12 cellular contexts compared by ENCODE assay signal in the genomic region with DNA sequence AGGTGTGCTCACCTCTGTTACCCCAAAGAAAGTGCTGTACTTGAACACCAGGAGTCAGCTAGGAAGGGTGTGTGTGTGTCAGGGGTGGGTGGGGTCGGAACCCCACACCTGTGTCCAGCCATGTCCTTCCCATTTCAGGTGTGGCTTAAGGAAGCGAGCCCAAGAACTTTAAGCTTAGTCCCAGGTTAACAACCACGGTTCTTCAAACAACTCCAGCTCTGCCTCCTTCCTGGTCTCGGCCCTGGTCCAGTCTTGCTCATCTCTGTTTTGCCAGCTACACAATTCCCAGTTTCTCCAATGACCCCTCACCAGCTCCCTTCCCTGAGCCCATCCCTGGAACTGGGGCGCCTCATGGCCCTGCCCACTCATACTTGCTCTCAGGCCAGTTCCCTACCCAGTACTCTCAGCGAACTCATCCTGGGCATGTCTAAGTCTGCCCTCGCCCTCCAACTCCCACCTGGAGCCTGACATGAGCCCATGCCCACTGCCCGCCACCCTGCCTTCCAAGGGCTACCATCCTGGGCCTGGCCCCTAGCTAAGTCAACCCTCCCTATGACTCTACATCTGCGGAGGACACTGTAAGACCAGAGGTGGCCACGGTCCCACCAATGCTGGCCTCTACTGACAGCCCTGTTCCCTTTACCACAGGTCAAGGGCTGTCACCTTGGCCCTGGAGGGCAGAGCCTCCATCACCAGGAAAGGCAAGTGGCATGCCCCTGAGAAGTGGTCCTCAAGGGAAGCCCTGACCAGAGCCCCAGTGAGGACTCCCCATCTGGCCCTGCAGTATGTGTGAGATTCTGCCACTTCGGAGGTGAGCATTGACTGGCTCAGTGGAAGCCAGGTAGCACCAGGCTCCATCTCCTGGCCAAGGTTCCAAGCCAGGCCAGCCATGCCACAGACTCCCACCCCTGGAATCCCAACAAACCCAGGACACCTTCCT. TPM values are rescaled to one million over a fixed set of nuclear protein-coding genes. Genes with fewer than 3 reads are reported as not detected.
DNase-seq lines count a peak whose midpoint lies in the region; ATAC-seq and TF ChIP-seq lines count a peak whose summit lies in the region.
"Had no signal": no experiment of that assay in that cellular context is flagged by ENCODE, and none has a peak within 500 bp of the region (broad histone marks: within the 10 kb centered on the region; RNA-seq: fewer than 3 reads in every experiment).

No MANE protein-coding gene starts in this region.

- H3K4me1 Mint-ChIP-seq in activated naive CD4-positive, alpha-beta T cell treated with anti-CD3 and anti-CD28 coated beads, Interleukin-2, amount 10 ng/mL, durations not matched to agents 7 days and 5 days = peaks cover 14% of the 10 kb centered on the region
- H3K4me1 Mint-ChIP-seq in chondrocyte (ENCODE audit: low read depth) = peaks cover 3% of the 10 kb centered on the region

- ATAC-seq in Panc1 (peak; percentile 13; the same call in 1 of the 2 replicates), HG02610 (IDR thresholded peaks at IDR 0.05; ENCODE audit: unreplicated experiment) (no peak), HG02885 (IDR thresholded peaks at IDR 0.05; ENCODE audit: poor library complexity, unreplicated experiment) (no peak)

- intact Hi-C loops in Panc1 (cut with micrococcal nuclease; ENCODE audit: unreplicated experiment) = loop anchor here (2.0 kb wide), 1 partner anchor 142 kb away; no protein-coding TSS in a partner anchor

- H3K4me1 ChIP-seq in Panc1 (ENCODE audit: control insufficient read depth, insufficient read depth, low read length) (no peaks in the 10 kb centered on the region), neutrophil (ENCODE audit: control insufficient read depth in 1 of 2, insufficient read depth in 1 of 2, low read depth in 1 of 2, low read length in 1 of 2) (no peaks in the 10 kb centered on the region)

- BruUV-seq in Panc1 (replicated peaks; lab: Mats Ljungman, UMichigan) = no TSS peak

- H3K27me3 ChIP-seq in Panc1 (ENCODE audit: control insufficient read depth, insufficient read depth, low read length) (no peaks in the 10 kb centered on the region), neutrophil (no peaks in the 10 kb centered on the region)

- no peak overlapping the region for H3K4me3 Mint-ChIP-seq in activated naive CD4-positive, alpha-beta T cell treated with anti-CD3 and anti-CD28 coated beads, Interleukin-2, amount 10 ng/mL, durations not matched to agents 7 days and 5 days
- no peak overlapping the region for H3K4me3 Mint-ChIP-seq in chondrocyte (ENCODE audit: unreplicated experiment)

- H3K27ac ChIP-seq in Panc1 (ENCODE audit: low read length) = no peak overlapping the region
- H3K27ac ChIP-seq in neutrophil = peak overlapping the region; percentile 18
- H3K27ac ChIP-seq: GM23248 had no signal

- no peak for DNase-seq in activated naive CD4-positive, alpha-beta T cell treated with anti-CD3 and anti-CD28 coated beads, Interleukin-2, amount 10 ng/mL, durations not matched to agents 7 days and 5 days
- DNase-seq in activated naive CD4-positive, alpha-beta T cell treated with Interleukin-2 at 50 U/mL for 16 hours = no peak
- DNase-seq in Panc1 (ENCODE audit: low read depth, low spot score) (no peak), chondrocyte (ENCODE audit: low spot score) (peak; percentile 72), midbrain (lab: John Stamatoyannopoulos, UW) (no peak)
- DNase-seq: NCI-H1417 treated with DMSO at 0.1 percent for 48 hours, NCI-H1930, NCI-H774 had no signal

- H3K27me3 Mint-ChIP-seq in activated naive CD4-positive, alpha-beta T cell treated with anti-CD3 and anti-CD28 coated beads, Interleukin-2, amount 10 ng/mL, durations not matched to agents 7 days and 5 days = no peaks in the 10 kb centered on the region
- H3K27me3 Mint-ChIP-seq in chondrocyte (ENCODE audit: low read depth) = no peaks in the 10 kb centered on the region

- in situ Hi-C loops in Panc1 (cut with HindIII; ENCODE audit: low pct_unique_long_range_greater_than_20kb, low sequenced_read_pairs) = no loop called here

- H3K9me3 Mint-ChIP-seq in activated naive CD4-positive, alpha-beta T cell treated with anti-CD3 and anti-CD28 coated beads, Interleukin-2, amount 10 ng/mL, durations not matched to agents 7 days and 5 days = no peaks in the 10 kb centered on the region
- no peaks in the 10 kb centered on the region for H3K9me3 Mint-ChIP-seq in chondrocyte (ENCODE audit: low read depth)

- TF ChIP-seq CTCF in Panc1 (IDR thresholded peaks at IDR 0.05) (no peak), chondrocyte (IDR thresholded peaks at IDR 0.05) (no peak), neutrophil (IDR thresholded peaks at IDR 0.05) (no peak)

- POLR2A ChIA-PET in Panc1 (lab: Charles Lee) = interaction anchor here (0.6 kb wide), 1 partner anchor 10 kb away, joined by 17 read pairs; no protein-coding TSS in a partner anchor

- H3K4me3 ChIP-seq in Panc1 (ENCODE audit: low read depth in 2 of 2, low read length in 2 of 2) (no peak overlapping the region), neutrophil (ENCODE audit: low read depth in 1 of 2, low read length in 1 of 2) (no peak overlapping the region)
- H3K4me3 ChIP-seq: GM23248 had no signal

- CTCF ChIA-PET in activated naive CD4-positive, alpha-beta T cell treated with anti-CD3 and anti-CD28 coated beads, Interleukin-2, amount 10 ng/mL, durations not matched to agents 7 days and 5 days (lab: Charles Lee) = interaction anchor here (0.9 to 8.0 kb wide), 8 partner anchors 8 to 202 kb away, joined by 3 to 111 read pairs (median 7); partner anchors contain the start of genes DUSP7 and RPL29
- CTCF ChIA-PET in Panc1 (lab: Charles Lee) = interaction anchor here (0.7 to 1.3 kb wide), 2 partner anchors 141 to 144 kb away, joined by 3 read pairs; no protein-coding TSS in a partner anchor

- H3K36me3 Mint-ChIP-seq in activated naive CD4-positive, alpha-beta T cell treated with anti-CD3 and anti-CD28 coated beads, Interleukin-2, amount 10 ng/mL, durations not matched to agents 7 days and 5 days = peaks cover 30% of the 10 kb centered on the region
- H3K36me3 Mint-ChIP-seq in chondrocyte (ENCODE audit: low read depth) = peaks cover 2% of the 10 kb centered on the region

- no peaks in the 10 kb centered on the region for H3K9me3 ChIP-seq in Panc1 (ENCODE audit: control insufficient read depth, insufficient read depth, low read depth, low read length)
- no peaks in the 10 kb centered on the region for H3K9me3 ChIP-seq in neutrophil

- peak overlapping the region; percentile 49 for H3K27ac Mint-ChIP-seq in activated naive CD4-positive, alpha-beta T cell treated with anti-CD3 and anti-CD28 coated beads, Interleukin-2, amount 10 ng/mL, durations not matched to agents 7 days and 5 days
- peak overlapping the region; percentile 29 for H3K27ac Mint-ChIP-seq in chondrocyte (ENCODE audit: unreplicated experiment)

- H3K36me3 ChIP-seq in Panc1 (ENCODE audit: control insufficient read depth, insufficient read depth, low read length) = no peaks in the 10 kb centered on the region
- peaks cover 59% of the 10 kb centered on the region for H3K36me3 ChIP-seq in neutrophil

RNA-seq across cellular contexts. Expression of gene POC1A, which starts 9.2 kb away (rescaled TPM):
- total RNA-seq in Panc1 (2021; ENCODE audit: unreplicated experiment) (25.7 TPM), chondrocyte (5.3 to 5.7 TPM (median 5.5 TPM) in 3 replicates)
- 17.1 TPM for polyA plus RNA-seq in Panc1 (2012; ENCODE audit: insufficient read length)

RNA-seq across cellular contexts. Expression of gene ALAS1, which starts 52.9 kb away (rescaled TPM):
- total RNA-seq in Panc1 (2021; ENCODE audit: unreplicated experiment) (89.4 TPM), chondrocyte (37.5 to 39.8 TPM (median 38.3 TPM) in 3 replicates)
- 80.4 TPM for polyA plus RNA-seq in Panc1 (2012; ENCODE audit: insufficient read length)
